10 cellular contexts compared by ENCODE assay signal in genomic region chr7:101743995-101744360, GRCh38.
DNase-seq lines count a peak whose midpoint lies in the region; ATAC-seq and TF ChIP-seq lines count a peak whose summit lies in the region.
"Had no signal": no experiment of that assay in that cellular context is flagged by ENCODE, and none has a peak within 500 bp of the region (broad histone marks: within the 10 kb centered on the region; RNA-seq: fewer than 3 reads in every experiment).

No MANE protein-coding gene starts in this region.

- ATAC-seq in Right ventricle myocardium inferior, result no peak
- ATAC-seq in body of pancreas, result no peak

- H3K27ac ChIP-seq in cardiac muscle cell (no peak overlapping the region), iPS-20b (ENCODE audit: low read length) (peak overlapping the region; percentile 40), thymus (ENCODE audit: low read depth) (no peak overlapping the region), body of pancreas (no peak overlapping the region)
- H3K27ac ChIP-seq: esophagus squamous epithelium had no signal

- intact Hi-C loops in Right ventricle myocardium inferior (cut with DNase I) (loop anchor here (2.0 to 10.0 kb wide), 2 partner anchors 71 to 491 kb away; no protein-coding TSS in a partner anchor), body of pancreas (cut with DNase I) (no loop called here)

- peak overlapping the region; percentile 80; the same call in 1 of the 2 replicates for H3K9ac ChIP-seq in iPS-20b (ENCODE audit: low read depth, low read length)

- H3K36me3 ChIP-seq in cardiac muscle cell, result no peaks in the 10 kb centered on the region
- H3K36me3 ChIP-seq in iPS-20b (ENCODE audit: insufficient read depth, low read depth, low read length), result no peaks in the 10 kb centered on the region
- H3K36me3 ChIP-seq in thymus (ENCODE audit: control insufficient read depth, insufficient read depth), result no peaks in the 10 kb centered on the region
- H3K36me3 ChIP-seq in body of pancreas (replicated peaks in 1 of 2; ENCODE audit: insufficient read depth in 1 of 2, low read depth in 2 of 2), result no peaks in the 10 kb centered on the region
- H3K36me3 ChIP-seq: esophagus squamous epithelium had no signal

- H3K27me3 ChIP-seq in cardiac muscle cell, result no peaks in the 10 kb centered on the region
- no peaks in the 10 kb centered on the region; the same call in 1 of the 2 replicates for H3K27me3 ChIP-seq in iPS-20b (ENCODE audit: insufficient read depth, low read length)
- no peaks in the 10 kb centered on the region for H3K27me3 ChIP-seq in thymus (ENCODE audit: control insufficient read depth, insufficient read depth)
- peaks cover 0 to 6% of the 10 kb centered on the region in 2 donors for H3K27me3 ChIP-seq in body of pancreas

- TF ChIP-seq CTCF in cardiac muscle cell (IDR thresholded peaks at IDR 0.05; ENCODE audit: low read depth, low read length) (no peak), body of pancreas (IDR thresholded peaks at IDR 0.05) (no peak)

- TF ChIP-seq POLR2A in body of pancreas (IDR thresholded peaks at IDR 0.05), result no peak

- DNase-seq in cardiac muscle cell (ENCODE audit: low read depth in 1 of 2, low spot score in 1 of 2), result peak in 1 of 2 donors; percentile 49
- no peak for DNase-seq in Right ventricle myocardium inferior (ENCODE audit: missing footprints)
- peak; percentile 57 for DNase-seq in SKM-1 (lab: John Stamatoyannopoulos, UW; ENCODE audit: unreplicated experiment)
- no peak for DNase-seq in body of pancreas
- DNase-seq in activated CD4-positive, CD25-positive, alpha-beta regulatory T cell (lab: John Stamatoyannopoulos, UW), result no peak
- no peak for DNase-seq in NCI-H748 treated with DMSO at 0.1 percent for 48 hours (lab: John Stamatoyannopoulos, UW)
- DNase-seq: esophagus squamous epithelium, NCI-H187 had no signal

- H3K9me3 ChIP-seq in cardiac muscle cell (ENCODE audit: low read depth), result no peaks in the 10 kb centered on the region
- H3K9me3 ChIP-seq in iPS-20b (ENCODE audit: insufficient read depth, low read depth, low read length), result no peaks in the 10 kb centered on the region
- H3K9me3 ChIP-seq in thymus (ENCODE audit: control insufficient read depth), result no peaks in the 10 kb centered on the region
- H3K9me3 ChIP-seq in body of pancreas, result no peaks in the 10 kb centered on the region
- H3K9me3 ChIP-seq: esophagus squamous epithelium had no signal

- H3K4me1 ChIP-seq in cardiac muscle cell (ENCODE audit: low read depth), result peaks cover 10% of the 10 kb centered on the region
- H3K4me1 ChIP-seq in iPS-20b (ENCODE audit: insufficient read depth, low read length), result 0 out of 2 replicates have a peak, but pooled peaks cover 2% of the 10 kb centered on the region
- peaks cover 38% of the 10 kb centered on the region for H3K4me1 ChIP-seq in thymus (ENCODE audit: control insufficient read depth, insufficient read depth, low read length)
- H3K4me1 ChIP-seq in body of pancreas, result peaks cover 6% of the 10 kb centered on the region

- H3K4me3 ChIP-seq in cardiac muscle cell (peak overlapping the region; percentile 58), iPS-20b (ENCODE audit: low read length) (peak overlapping the region; percentile 71), thymus (ENCODE audit: low read length) (peak overlapping the region; percentile 72), body of pancreas (no peak overlapping the region)

- 57% methylated on average over 12 of the region's 12 CpGs for WGBS in thymus
- WGBS in body of pancreas, 2 donors, result 45% methylated on average over 12 of the region's 12 CpGs; no CpG with 5 or more reads in 1 of the 2 donors

Comparison
In these comparisons a context has a peak if more than half of its experiments do, and no peak if none do; other contexts are left out.
1. H3K4me3 ChIP-seq: peak in cardiac muscle cell (single experiment), iPS-20b (single experiment) and thymus (single experiment); none in body of pancreas (0 of 2).